In genomic region chrX:74537011-74537390, GRCh38 we compare ENCODE assay signal across 9 cellular contexts.
DNase-seq lines count a peak whose midpoint lies in the region; ATAC-seq and TF ChIP-seq lines count a peak whose summit lies in the region.
"Had no signal": no experiment of that assay in that cellular context is flagged by ENCODE, and none has a peak within 500 bp of the region (broad histone marks: within the 10 kb centered on the region; RNA-seq: fewer than 3 reads in every experiment).

No MANE protein-coding gene starts in this region.

- H3K36me3 ChIP-seq in GM23248 (ENCODE audit: low read depth): no peaks in the 10 kb centered on the region
- H3K36me3 ChIP-seq in WERI-Rb-1: no peaks in the 10 kb centered on the region
- H3K36me3 ChIP-seq in gastroesophageal sphincter: peaks cover 0 to under 1% of the 10 kb centered on the region in 2 donors
- no peaks in the 10 kb centered on the region for H3K36me3 ChIP-seq in gastrocnemius medialis

- peak overlapping the region; percentile 80 for H3K27ac ChIP-seq in GM23248
- H3K27ac ChIP-seq in WERI-Rb-1: peak overlapping the region; percentile 90
- peak overlapping the region; percentile 66 to 95 (median 90) for H3K27ac ChIP-seq in gastroesophageal sphincter
- H3K27ac ChIP-seq in gastrocnemius medialis: peak overlapping the region; percentile 89 to 93 (median 90)
- H3K27ac ChIP-seq: KMS-11 had no signal

- H3K9me2 ChIP-seq in GM23248 (ENCODE audit: insufficient read depth): no peaks in the 10 kb centered on the region

- peak overlapping the region; percentile 77 for H3K4me2 ChIP-seq in GM23248 (ENCODE audit: unreplicated experiment)

- peak overlapping the region; percentile 76 for H2AFZ ChIP-seq in GM23248

- H3K9ac ChIP-seq in GM23248: peak overlapping the region; percentile 81
- H3K9ac ChIP-seq: KMS-11 had no signal

- WGBS in GM23248 (ENCODE audit: low coverage in 1 of 2, low lambda C conversion rate in 2 of 2, missing lambda C conversion rate in 2 of 2), 2 experiments: 43 to 61% methylated on average over 4 to 9 of the region's 10 CpGs
- 18% methylated on average over 4 of the region's 10 CpGs; no CpG with 5 or more reads in 1 of the 2 donors for WGBS in gastroesophageal sphincter (ENCODE audit: low coverage in 1 of 2), 2 donors

- TF ChIP-seq POLR2A in gastroesophageal sphincter (IDR thresholded peaks at IDR 0.05) (no peak), gastrocnemius medialis (IDR thresholded peaks at IDR 0.05) (no peak)

- TF ChIP-seq EP300 in gastroesophageal sphincter (IDR thresholded peaks at IDR 0.05): no peak

- ATAC-seq in gastroesophageal sphincter (peak; percentile 4), gastrocnemius medialis (no peak), GM18858 (IDR thresholded peaks at IDR 0.05; ENCODE audit: unreplicated experiment) (no peak)

- H3K9me3 ChIP-seq in GM23248 (ENCODE audit: low read depth): no peaks in the 10 kb centered on the region
- H3K9me3 ChIP-seq in WERI-Rb-1 (ENCODE audit: severe bottlenecking): no peaks in the 10 kb centered on the region
- H3K9me3 ChIP-seq in gastroesophageal sphincter: no peaks in the 10 kb centered on the region
- H3K9me3 ChIP-seq in gastrocnemius medialis: no peaks in the 10 kb centered on the region

- TF ChIP-seq CTCF in WERI-Rb-1 (IDR thresholded peaks at IDR 0.05; ENCODE audit: low read depth, low read length) (no peak), gastroesophageal sphincter (IDR thresholded peaks at IDR 0.05) (no peak), gastrocnemius medialis (IDR thresholded peaks at IDR 0.05 in 4 of 5, conservative IDR thresholded peaks at IDR 0.05 in 1 of 5) (no peak)

- DNase-seq in GM23248 (peak; percentile 52), WERI-Rb-1 (peak; percentile 29), gastrocnemius medialis (no peak), iPS-NIHi11 (ENCODE audit: low spot score) (no peak), amniotic stem cell (lab: John Stamatoyannopoulos, UW) (no peak)
- no peak for DNase-seq in activated CD8-positive, alpha-beta memory T cell treated with anti-CD3 and anti-CD28 coated beads for 24 hours

- in situ Hi-C loops in GM23248 (cut with MboI) (no loop called here), gastrocnemius medialis (cut with MboI; ENCODE audit: low sequenced_read_pairs in 4 of 4) (loop anchor here in 3 of 4 donors (25.0 kb wide), 2 partner anchors 150 to 675 kb away; partner anchors contain the start of gene XIST (in 2 of the 3))

- peaks cover 21% of the 10 kb centered on the region for H3K4me1 ChIP-seq in GM23248 (ENCODE audit: insufficient read depth)
- H3K4me1 ChIP-seq in gastroesophageal sphincter: peaks cover 0 to 19% (median 3%) of the 10 kb centered on the region in 3 donors
- peaks cover 6% of the 10 kb centered on the region in 2 donors for H3K4me1 ChIP-seq in gastrocnemius medialis

- intact Hi-C loops in gastrocnemius medialis (cut with DNase I; ENCODE audit: low total_unique reads): loop anchor here (2.0 to 5.0 kb wide), 2 partner anchors 155 to 244 kb away; no protein-coding TSS in a partner anchor

- peaks cover 25% of the 10 kb centered on the region; the same call in 1 of the 2 replicates for H3F3A ChIP-seq in GM23248 (ENCODE audit: insufficient read depth)

- H3K27me3 ChIP-seq in GM23248 (replicated peaks; ENCODE audit: insufficient read depth) (no peaks in the 10 kb centered on the region), WERI-Rb-1 (ENCODE audit: insufficient read depth, low read depth, severe bottlenecking) (peaks cover 13% of the 10 kb centered on the region), gastroesophageal sphincter (no peaks in the 10 kb centered on the region), gastrocnemius medialis (no peaks in the 10 kb centered on the region)

- H4K20me1 ChIP-seq in GM23248 (ENCODE audit: insufficient read depth): no peaks in the 10 kb centered on the region

- H3K4me3 ChIP-seq in GM23248 (peak overlapping the region; percentile 68), WERI-Rb-1 (ENCODE audit: low read depth, low read length) (peak overlapping the region; percentile 59), gastroesophageal sphincter (peak overlapping the region; percentile 41 to 55), gastrocnemius medialis (peak overlapping the region; percentile 62 to 69 (median 62))

- no peaks in the 10 kb centered on the region for H3K79me2 ChIP-seq in GM23248 (ENCODE audit: insufficient read depth)

Comparison
In these comparisons a context has a peak if more than half of its experiments do, and no peak if none do; other contexts are left out.
1. DNase-seq: peak in GM23248 (single experiment) and WERI-Rb-1 (single experiment); none in gastrocnemius medialis (0 of 2), iPS-NIHi11 (single experiment), amniotic stem cell (single experiment) and activated CD8-positive, alpha-beta memory T cell treated with anti-CD3 and anti-CD28 coated beads for 24 hours (single experiment).
2. Peak in every context shown above with its lines, with median percentiles within 50 percentile points of each other: H3K27ac ChIP-seq and H3K4me3 ChIP-seq.